Comparison of ENCODE assay signal across 7 cellular contexts in the genomic region with DNA sequence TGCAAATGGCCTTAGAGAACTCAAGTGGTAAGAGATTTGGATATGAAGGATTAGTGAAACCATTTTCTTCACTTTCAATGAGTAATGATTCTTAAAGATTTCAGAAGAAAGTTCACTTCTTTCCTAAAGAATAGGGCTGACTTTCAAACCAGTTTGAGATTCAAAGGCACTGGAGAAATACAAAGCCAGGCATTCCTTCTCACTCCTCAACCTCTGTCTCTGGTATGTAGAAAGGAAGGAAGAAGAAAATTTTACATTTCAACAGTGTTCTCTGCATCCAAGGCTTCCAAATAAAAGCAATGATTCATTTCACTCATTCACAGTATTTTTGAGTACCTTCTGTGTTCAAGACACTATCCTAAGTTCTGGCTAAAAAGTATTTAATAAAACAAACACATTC.
"Had no signal": no experiment of that assay in that cellular context is flagged by ENCODE, and none has a peak within 500 bp of the region (broad histone marks: within the 10 kb centered on the region; RNA-seq: fewer than 3 reads in every experiment).

No MANE protein-coding gene starts in this region.

- H3K27ac ChIP-seq: HL-60 had no signal

- DNase-seq: GOT3, H9, HCEC 1CT, KBM-7 had no signal

- H3K4me1 Mint-ChIP-seq: IgD-negative memory B cell had no signal

- ATAC-seq: HepG2 had no signal

- H3K4me3 Mint-ChIP-seq: H9, IgD-negative memory B cell had no signal

- H3K27me3 Mint-ChIP-seq: IgD-negative memory B cell had no signal

- H3K27ac Mint-ChIP-seq: H9, IgD-negative memory B cell had no signal
